In genomic region chr6:155314773-155315515, GRCh38 we compare ENCODE assay signal across 2 cellular contexts.
TF ChIP-seq lines count a peak whose summit lies in the region.

No MANE protein-coding gene starts in this region.

TF ChIP-seq in HEK293, 187 proteins besides CTCF, POLR2A, EP300 and RAD21 (continued from another document and continues in another):
- TF ChIP-seq ZNF18 (tag by site-specific recombination; IDR thresholded peaks at IDR 0.05), result no peak; the same call in 1 of the 2 replicates
- TF ChIP-seq, protein P1, sequence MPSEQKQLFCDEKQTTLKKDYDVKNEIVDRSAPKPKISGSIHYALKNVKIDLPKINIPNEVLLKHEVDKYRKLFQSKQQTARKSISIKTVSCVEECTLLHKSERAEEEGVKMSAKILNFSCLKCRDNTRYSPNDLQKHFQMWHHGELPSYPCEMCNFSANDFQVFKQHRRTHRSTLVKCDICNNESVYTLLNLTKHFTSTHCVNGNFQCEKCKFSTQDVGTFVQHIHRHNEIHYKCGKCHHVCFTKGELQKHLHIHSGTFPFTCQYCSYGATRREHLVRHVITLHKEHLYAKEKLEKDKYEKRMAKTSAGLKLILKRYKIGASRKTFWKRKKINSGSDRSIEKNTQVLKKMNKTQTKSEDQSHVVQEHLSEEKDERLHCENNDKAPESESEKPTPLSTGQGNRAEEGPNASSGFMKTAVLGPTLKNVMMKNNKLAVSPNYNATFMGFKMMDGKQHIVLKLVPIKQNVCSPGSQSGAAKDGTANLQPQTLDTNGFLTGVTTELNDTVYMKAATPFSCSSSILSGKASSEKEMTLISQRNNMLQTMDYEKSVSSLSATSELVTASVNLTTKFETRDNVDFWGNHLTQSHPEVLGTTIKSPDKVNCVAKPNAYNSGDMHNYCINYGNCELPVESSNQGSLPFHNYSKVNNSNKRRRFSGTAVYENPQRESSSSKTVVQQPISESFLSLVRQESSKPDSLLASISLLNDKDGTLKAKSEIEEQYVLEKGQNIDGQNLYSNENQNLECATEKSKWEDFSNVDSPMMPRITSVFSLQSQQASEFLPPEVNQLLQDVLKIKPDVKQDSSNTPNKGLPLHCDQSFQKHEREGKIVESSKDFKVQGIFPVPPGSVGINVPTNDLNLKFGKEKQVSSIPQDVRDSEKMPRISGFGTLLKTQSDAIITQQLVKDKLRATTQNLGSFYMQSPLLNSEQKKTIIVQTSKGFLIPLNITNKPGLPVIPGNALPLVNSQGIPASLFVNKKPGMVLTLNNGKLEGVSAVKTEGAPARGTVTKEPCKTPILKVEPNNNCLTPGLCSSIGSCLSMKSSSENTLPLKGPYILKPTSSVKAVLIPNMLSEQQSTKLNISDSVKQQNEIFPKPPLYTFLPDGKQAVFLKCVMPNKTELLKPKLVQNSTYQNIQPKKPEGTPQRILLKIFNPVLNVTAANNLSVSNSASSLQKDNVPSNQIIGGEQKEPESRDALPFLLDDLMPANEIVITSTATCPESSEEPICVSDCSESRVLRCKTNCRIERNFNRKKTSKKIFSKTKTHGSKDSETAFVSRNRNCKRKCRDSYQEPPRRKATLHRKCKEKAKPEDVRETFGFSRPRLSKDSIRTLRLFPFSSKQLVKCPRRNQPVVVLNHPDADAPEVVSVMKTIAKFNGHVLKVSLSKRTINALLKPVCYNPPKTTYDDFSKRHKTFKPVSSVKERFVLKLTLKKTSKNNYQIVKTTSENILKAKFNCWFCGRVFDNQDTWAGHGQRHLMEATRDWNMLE (tag by site-specific recombination; conservative IDR thresholded peaks at IDR 0.05; ENCODE audit: low read depth), result peak; percentile 37; the same call in 1 of the 2 replicates
- peak; percentile 70; the same call in 1 of the 2 replicates for TF ChIP-seq ZNF692 (tag by site-specific recombination; IDR thresholded peaks at IDR 0.05)
- TF ChIP-seq ZNF596 (tag by site-specific recombination; IDR thresholded peaks at IDR 0.05), result no peak
- peak; percentile 87 for TF ChIP-seq ZNF600 (tag by site-specific recombination; IDR thresholded peaks at IDR 0.05)
- no peak for TF ChIP-seq ZNF837 (tag by site-specific recombination; IDR thresholded peaks at IDR 0.05)
- TF ChIP-seq PRDM1 (tag by site-specific recombination; IDR thresholded peaks at IDR 0.05), result no peak
- no peak for TF ChIP-seq ZSCAN23 (tag by site-specific recombination; IDR thresholded peaks at IDR 0.05)
- peak; percentile 71 for TF ChIP-seq ZNF366 (tag by site-specific recombination; conservative IDR thresholded peaks at IDR 0.05)
- no peak for TF ChIP-seq TCF7L2 (IDR thresholded peaks at IDR 0.05; ENCODE audit: borderline replicate concordance, low read depth, low read length)
- no peak for TF ChIP-seq ZNF157 (tag by site-specific recombination; IDR thresholded peaks at IDR 0.05)
- TF ChIP-seq ZNF521 (tag by site-specific recombination; IDR thresholded peaks at IDR 0.05), result no peak
- TF ChIP-seq GLI2 (tag by site-specific recombination; IDR thresholded peaks at IDR 0.05; ENCODE audit: borderline replicate concordance, low read depth), result no peak
- TF ChIP-seq GFI1B (tag by site-specific recombination; IDR thresholded peaks at IDR 0.05), result no peak
- 0 out of 2 replicates have a peak, but pooled peaks have one; percentile 22 for TF ChIP-seq ZNF513 (tag by site-specific recombination; IDR thresholded peaks at IDR 0.05)
- no peak for TF ChIP-seq BCL11A (tag by site-specific recombination; IDR thresholded peaks at IDR 0.05; ENCODE audit: low read depth)
- peak; percentile 75 for TF ChIP-seq SETDB1 (IDR thresholded peaks at IDR 0.05; ENCODE audit: insufficient read length, low read length)
- no peak; the same call in 1 of the 2 replicates for TF ChIP-seq MZF1 (tag by site-specific recombination; IDR thresholded peaks at IDR 0.05; ENCODE audit: borderline replicate concordance)
- peak; percentile 84 for TF ChIP-seq ZNF2 (tag by site-specific recombination; IDR thresholded peaks at IDR 0.05)
- TF ChIP-seq ZNF266 (tag by site-specific recombination; IDR thresholded peaks at IDR 0.05; ENCODE audit: low read depth), result no peak

TF ChIP-seq in K562, 482 proteins besides CTCF, POLR2A, EP300 and RAD21 (continued from another document and continues in another):
- TF ChIP-seq, protein P2, sequence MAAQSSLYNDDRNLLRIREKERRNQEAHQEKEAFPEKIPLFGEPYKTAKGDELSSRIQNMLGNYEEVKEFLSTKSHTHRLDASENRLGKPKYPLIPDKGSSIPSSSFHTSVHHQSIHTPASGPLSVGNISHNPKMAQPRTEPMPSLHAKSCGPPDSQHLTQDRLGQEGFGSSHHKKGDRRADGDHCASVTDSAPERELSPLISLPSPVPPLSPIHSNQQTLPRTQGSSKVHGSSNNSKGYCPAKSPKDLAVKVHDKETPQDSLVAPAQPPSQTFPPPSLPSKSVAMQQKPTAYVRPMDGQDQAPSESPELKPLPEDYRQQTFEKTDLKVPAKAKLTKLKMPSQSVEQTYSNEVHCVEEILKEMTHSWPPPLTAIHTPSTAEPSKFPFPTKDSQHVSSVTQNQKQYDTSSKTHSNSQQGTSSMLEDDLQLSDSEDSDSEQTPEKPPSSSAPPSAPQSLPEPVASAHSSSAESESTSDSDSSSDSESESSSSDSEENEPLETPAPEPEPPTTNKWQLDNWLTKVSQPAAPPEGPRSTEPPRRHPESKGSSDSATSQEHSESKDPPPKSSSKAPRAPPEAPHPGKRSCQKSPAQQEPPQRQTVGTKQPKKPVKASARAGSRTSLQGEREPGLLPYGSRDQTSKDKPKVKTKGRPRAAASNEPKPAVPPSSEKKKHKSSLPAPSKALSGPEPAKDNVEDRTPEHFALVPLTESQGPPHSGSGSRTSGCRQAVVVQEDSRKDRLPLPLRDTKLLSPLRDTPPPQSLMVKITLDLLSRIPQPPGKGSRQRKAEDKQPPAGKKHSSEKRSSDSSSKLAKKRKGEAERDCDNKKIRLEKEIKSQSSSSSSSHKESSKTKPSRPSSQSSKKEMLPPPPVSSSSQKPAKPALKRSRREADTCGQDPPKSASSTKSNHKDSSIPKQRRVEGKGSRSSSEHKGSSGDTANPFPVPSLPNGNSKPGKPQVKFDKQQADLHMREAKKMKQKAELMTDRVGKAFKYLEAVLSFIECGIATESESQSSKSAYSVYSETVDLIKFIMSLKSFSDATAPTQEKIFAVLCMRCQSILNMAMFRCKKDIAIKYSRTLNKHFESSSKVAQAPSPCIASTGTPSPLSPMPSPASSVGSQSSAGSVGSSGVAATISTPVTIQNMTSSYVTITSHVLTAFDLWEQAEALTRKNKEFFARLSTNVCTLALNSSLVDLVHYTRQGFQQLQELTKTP (IDR thresholded peaks at IDR 0.05; ENCODE audit: low read depth in 1 of 2, partially characterized antibody in 2 of 2), result peak; percentile 25 to 33
- TF ChIP-seq TEAD4 (IDR thresholded peaks at IDR 0.05; ENCODE audit: low read length), result 0 out of 2 replicates have a peak, but pooled peaks have one; percentile 20
- TF ChIP-seq TEAD4 (CRISPR knock-in tag; IDR thresholded peaks at IDR 0.05; ENCODE audit: borderline replicate concordance), result no peak
- peak; percentile 56 for TF ChIP-seq MEIS2 (IDR thresholded peaks at IDR 0.05; ENCODE audit: partially characterized antibody)
- TF ChIP-seq SMAD1 (IDR thresholded peaks at IDR 0.05; ENCODE audit: low read depth, low read length, partially characterized antibody), result no peak
- TF ChIP-seq ZNF407 (IDR thresholded peaks at IDR 0.05; ENCODE audit: low read depth), result no peak
- no peak for TF ChIP-seq DDX20 (tag; IDR thresholded peaks at IDR 0.05; ENCODE audit: low read depth)
- TF ChIP-seq, protein P3, sequence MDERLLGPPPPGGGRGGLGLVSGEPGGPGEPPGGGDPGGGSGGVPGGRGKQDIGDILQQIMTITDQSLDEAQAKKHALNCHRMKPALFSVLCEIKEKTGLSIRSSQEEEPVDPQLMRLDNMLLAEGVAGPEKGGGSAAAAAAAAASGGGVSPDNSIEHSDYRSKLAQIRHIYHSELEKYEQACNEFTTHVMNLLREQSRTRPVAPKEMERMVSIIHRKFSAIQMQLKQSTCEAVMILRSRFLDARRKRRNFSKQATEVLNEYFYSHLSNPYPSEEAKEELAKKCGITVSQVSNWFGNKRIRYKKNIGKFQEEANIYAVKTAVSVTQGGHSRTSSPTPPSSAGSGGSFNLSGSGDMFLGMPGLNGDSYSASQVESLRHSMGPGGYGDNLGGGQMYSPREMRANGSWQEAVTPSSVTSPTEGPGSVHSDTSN (CRISPR knock-in tag; IDR thresholded peaks at IDR 0.05; ENCODE audit: low read depth), result no peak
- TF ChIP-seq, protein P3 (tag; conservative IDR thresholded peaks at IDR 0.05; ENCODE audit: low read depth), result peak; percentile 61; the same call in 1 of the 2 replicates
- TF ChIP-seq, protein P4, sequence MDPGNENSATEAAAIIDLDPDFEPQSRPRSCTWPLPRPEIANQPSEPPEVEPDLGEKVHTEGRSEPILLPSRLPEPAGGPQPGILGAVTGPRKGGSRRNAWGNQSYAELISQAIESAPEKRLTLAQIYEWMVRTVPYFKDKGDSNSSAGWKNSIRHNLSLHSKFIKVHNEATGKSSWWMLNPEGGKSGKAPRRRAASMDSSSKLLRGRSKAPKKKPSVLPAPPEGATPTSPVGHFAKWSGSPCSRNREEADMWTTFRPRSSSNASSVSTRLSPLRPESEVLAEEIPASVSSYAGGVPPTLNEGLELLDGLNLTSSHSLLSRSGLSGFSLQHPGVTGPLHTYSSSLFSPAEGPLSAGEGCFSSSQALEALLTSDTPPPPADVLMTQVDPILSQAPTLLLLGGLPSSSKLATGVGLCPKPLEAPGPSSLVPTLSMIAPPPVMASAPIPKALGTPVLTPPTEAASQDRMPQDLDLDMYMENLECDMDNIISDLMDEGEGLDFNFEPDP (CRISPR knock-in tag; IDR thresholded peaks at IDR 0.05), result no peak
- peak; percentile 16 for TF ChIP-seq PRDM10 (IDR thresholded peaks at IDR 0.05; ENCODE audit: partially characterized antibody)
